22 cellular contexts compared by ENCODE assay signal in the genomic region with DNA sequence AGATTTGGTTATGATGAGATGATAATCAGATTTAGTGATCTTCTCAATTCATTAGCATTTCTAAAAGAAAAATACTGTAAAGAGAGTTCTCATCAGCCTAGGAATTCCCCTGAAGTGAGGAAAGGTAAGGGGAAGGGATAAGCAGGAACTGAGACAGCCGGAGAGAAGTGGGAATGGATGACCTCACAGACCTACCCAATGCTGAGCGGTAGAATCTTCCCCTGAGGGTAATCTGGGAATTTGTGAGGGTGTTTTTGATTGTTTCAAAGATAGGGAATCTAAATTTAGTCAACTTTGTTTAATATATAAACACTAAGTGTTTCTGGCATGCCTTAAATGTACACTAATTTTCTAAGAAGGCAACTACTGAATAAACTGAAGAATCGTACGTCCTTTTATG.
"Had no signal": no experiment of that assay in that cellular context is flagged by ENCODE, and none has a peak within 500 bp of the region (broad histone marks: within the 10 kb centered on the region; RNA-seq: fewer than 3 reads in every experiment).

No MANE protein-coding gene starts in this region.

- H3K4me1 ChIP-seq: gastroesophageal sphincter, sigmoid colon, stomach, transverse colon had no signal

- H3K27me3 Mint-ChIP-seq: naive thymus-derived CD8-positive, alpha-beta T cell had no signal

- H3K9me3 ChIP-seq: neutrophil, transverse colon had no signal

- DNase-seq: dorsolateral prefrontal cortex; effector CD8-positive, alpha-beta T cell; glutamatergic neuron; kidney; left colon; left ventricle myocardium superior; mucosa of descending colon; naive thymus-derived CD8-positive, alpha-beta T cell; posterior cingulate gyrus; sigmoid colon; stimulated activated CD4-positive, alpha-beta T cell treated with anti-CD3 and anti-CD28 coated beads, Interleukin-2, amount 100 ng/mL, for 24 hours; stimulated activated CD4-positive, alpha-beta T cell treated with anti-CD3 and anti-CD28 coated beads, Interleukin-4, amount 100 ng/mL, for 4 hours; stimulated activated naive CD4-positive, alpha-beta T cell; stomach; substantia nigra; transverse colon had no signal

- H3K27ac ChIP-seq: coronary artery, dorsolateral prefrontal cortex, gastroesophageal sphincter, neutrophil, sigmoid colon, skin epidermis, stomach, thoracic aorta, transverse colon had no signal

- H3K4me3 Mint-ChIP-seq: naive thymus-derived CD8-positive, alpha-beta T cell had no signal

- H3K4me3 ChIP-seq: coronary artery, dorsolateral prefrontal cortex, gastroesophageal sphincter, mucosa of descending colon, sigmoid colon, skin epidermis, stomach, thoracic aorta, transverse colon had no signal

- H3K4me1 Mint-ChIP-seq: naive thymus-derived CD8-positive, alpha-beta T cell had no signal

- H3K36me3 ChIP-seq: gastroesophageal sphincter, neutrophil, sigmoid colon, stomach, thoracic aorta, transverse colon had no signal

- H3K27ac Mint-ChIP-seq: naive thymus-derived CD8-positive, alpha-beta T cell had no signal

- H3K27me3 ChIP-seq: dorsolateral prefrontal cortex, gastroesophageal sphincter, neutrophil, sigmoid colon, stomach, transverse colon had no signal

- ATAC-seq: esophagus mucosa; gastroesophageal sphincter; left colon; left ventricle myocardium superior; mucosa of descending colon; naive thymus-derived CD8-positive, alpha-beta T cell had no signal
